In the genomic region with DNA sequence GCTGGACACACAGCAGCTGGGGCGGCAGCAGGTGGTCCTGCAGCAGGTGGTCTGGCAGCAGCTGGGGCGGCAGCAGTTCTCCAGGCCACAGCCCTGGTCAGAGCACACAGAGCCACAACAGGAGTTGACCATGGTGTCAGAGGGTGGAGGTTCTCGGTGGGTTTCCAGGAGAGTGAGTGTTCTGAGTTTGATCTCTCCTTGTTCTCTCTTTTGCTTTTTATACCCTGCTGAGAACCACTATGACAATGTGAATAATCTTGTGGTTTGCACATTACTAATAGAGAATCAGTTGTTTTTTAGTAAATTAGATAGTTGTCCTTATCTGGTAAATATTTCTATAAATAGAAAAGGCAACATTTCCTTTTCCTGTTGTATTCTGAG, we compare ENCODE assay signal across 16 cellular contexts. TPM values are rescaled to one million over a fixed set of nuclear protein-coding genes. Genes with fewer than 3 reads are reported as not detected.
DNase-seq lines count a peak whose midpoint lies in the region; ATAC-seq and TF ChIP-seq lines count a peak whose summit lies in the region.
"Not testable (repeated sequence)": the region's sequence is repeated elsewhere in the genome, so short reads cannot be mapped to it uniquely, and the experiment has no call there.
"Had no signal": no experiment of that assay in that cellular context is flagged by ENCODE, and none has a peak within 500 bp of the region (broad histone marks: within the 10 kb centered on the region; RNA-seq: fewer than 3 reads in every experiment).

TSS of gene KRTAP4-12 (minus strand) at position 192 of the 381 bp plus-strand sequence. CDS start at position 132, 60 bp downstream.

- H3K23ac ChIP-seq in IMR-90 (ENCODE audit: low read depth, low read length) = not testable (repeated sequence)

- TF ChIP-seq POLR2A in IMR-90 (IDR thresholded peaks at IDR 0.05; ENCODE audit: low read depth, low read length) = not testable (repeated sequence)

- H2AK5ac ChIP-seq in IMR-90 (ENCODE audit: low read depth, low read length) = not testable (repeated sequence)

- H3K4me1 ChIP-seq in BLaER1 treated with 17β-estradiol and CSF1 and Interleukin-3, amounts not matched to agents 10 nM and 100 nM = peaks cover 24 to 42% (median 36%) of the 10 kb centered on the region in 10 experiments
- H3K4me1 ChIP-seq in DOHH2 (ENCODE audit: control insufficient read depth, low read length) = peaks cover 54% of the 10 kb centered on the region
- H3K4me1 ChIP-seq in IMR-90 (ENCODE audit: control insufficient read depth, insufficient read depth, low read length) = not testable (repeated sequence)
- peaks cover 26 to 43% of the 10 kb centered on the region in 2 donors for H3K4me1 ChIP-seq in naive thymus-derived CD4-positive, alpha-beta T cell (ENCODE audit: control insufficient read depth in 2 of 2, insufficient read depth in 2 of 2, low read length in 2 of 2)

- peaks cover 14% of the 10 kb centered on the region for H3F3A ChIP-seq in DOHH2 (ENCODE audit: control insufficient read depth, insufficient read depth)

- not testable (repeated sequence) for H3K27me3 ChIP-seq in BLaER1 treated with 17β-estradiol and CSF1 and Interleukin-3, amounts not matched to agents 10 nM and 100 nM; DOHH2 (ENCODE audit: control insufficient read depth, low read length); IMR-90 (ENCODE audit: control insufficient read depth, insufficient read depth, low read length); naive thymus-derived CD4-positive, alpha-beta T cell (ENCODE audit: control insufficient read depth in 2 of 2, insufficient read depth in 2 of 2, low read length in 2 of 2)

- not testable (repeated sequence) for H3K9me1 ChIP-seq in IMR-90 (ENCODE audit: insufficient read depth, low read length)

- DNase-seq in IMR-90; WTC11 (ENCODE audit: low spot score); central memory CD8-positive, alpha-beta T cell (ENCODE audit: low spot score in 2 of 2); naive thymus-derived CD4-positive, alpha-beta T cell: not testable (repeated sequence)

- ATAC-seq in IMR-90 (ENCODE audit: low read depth); WTC11; central memory CD8-positive, alpha-beta T cell (replicated peaks; ENCODE audit: extremely low read depth, poor library complexity, severe bottlenecking); naive thymus-derived CD4-positive, alpha-beta T cell: not testable (repeated sequence)

- WGBS in IMR-90 (ENCODE audit: extremely low coverage in 2 of 2, insufficient read length in 1 of 2), 2 experiments = 80% methylated on average over 1 of the region's 3 CpGs; no CpG with 5 or more reads in 1 of the 2 experiments

- H3K27me3 Mint-ChIP-seq in WTC11 (ENCODE audit: low read depth); activated naive CD4-positive, alpha-beta T cell treated with anti-CD3 and anti-CD28 coated beads, Interleukin-2, amount 50 U/mL, for 24 hours; central memory CD8-positive, alpha-beta T cell: not testable (repeated sequence)
- peaks cover 0 to 11% (median 0%) of the 10 kb centered on the region in 5 donors for H3K27me3 Mint-ChIP-seq in naive thymus-derived CD4-positive, alpha-beta T cell

- H3K9me3 ChIP-seq in BLaER1 treated with 17β-estradiol and CSF1 and Interleukin-3, amounts not matched to agents 10 nM and 100 nM (replicated peaks in 1 of 11) = peaks cover 7 to 44% (median 32%) of the 10 kb centered on the region in 11 experiments
- peaks cover 27% of the 10 kb centered on the region for H3K9me3 ChIP-seq in DOHH2 (ENCODE audit: control insufficient read depth, insufficient read depth, low read length)
- H3K9me3 ChIP-seq in IMR-90 (ENCODE audit: control insufficient read depth, insufficient read depth, low read length); naive thymus-derived CD4-positive, alpha-beta T cell (ENCODE audit: control insufficient read depth in 2 of 3, low read length in 3 of 3): not testable (repeated sequence)

- peak within 1 kb of the TSS; percentile 49 for H2BK5ac ChIP-seq in IMR-90 (ENCODE audit: low read depth, low read length, poor library complexity, severe bottlenecking)

- H3K9me3 Mint-ChIP-seq in WTC11 = peaks cover 29% of the 10 kb centered on the region
- H3K9me3 Mint-ChIP-seq in activated naive CD4-positive, alpha-beta T cell treated with anti-CD3 and anti-CD28 coated beads, Interleukin-2, amount 50 U/mL, for 24 hours; central memory CD8-positive, alpha-beta T cell: not testable (repeated sequence)
- H3K9me3 Mint-ChIP-seq in naive thymus-derived CD4-positive, alpha-beta T cell = peaks cover 0 to 24% (median 2%) of the 10 kb centered on the region in 11 donors

- CTCF ChIA-PET in IMR-90 (lab: Yijun Ruan, JAX); WTC11 (lab: Charles Lee); naive thymus-derived CD4-positive, alpha-beta T cell (lab: Charles Lee): not testable (repeated sequence)

- H3K56ac ChIP-seq in IMR-90 (ENCODE audit: extremely low read depth, insufficient read depth, low read length) = peak within 1 kb of the TSS; percentile 38; the same call in 1 of the 2 replicates

- H4K8ac ChIP-seq in IMR-90 (ENCODE audit: low read depth in 2 of 2, low read length in 2 of 2) = peak within 1 kb of the TSS; percentile 16 to 40; a peak in 2 of 4 replicates

- dilution Hi-C loops in IMR-90 (cut with HindIII; ENCODE audit: low sequenced_read_pairs, unreplicated experiment) = not testable (repeated sequence)

- H2BK20ac ChIP-seq in IMR-90 (ENCODE audit: low read depth, low read length) = peak within 1 kb of the TSS; percentile 42; the same call in 1 of the 2 replicates

- H2AFZ ChIP-seq in IMR-90 (replicated peaks; ENCODE audit: low read length, poor library complexity) = not testable (repeated sequence)

- H3K4ac ChIP-seq in IMR-90 (ENCODE audit: low read depth, low read length) = peak within 1 kb of the TSS; percentile 5; the same call in 1 of the 2 replicates

- peak within 1 kb of the TSS in 1 of 11 experiments; percentile 1; a peak in 2 of 22 replicates for H3K27ac ChIP-seq in BLaER1 treated with 17β-estradiol and CSF1 and Interleukin-3, amounts not matched to agents 10 nM and 100 nM
- not testable (repeated sequence) for H3K27ac ChIP-seq in DOHH2 (ENCODE audit: low read depth, low read length); IMR-90 (ENCODE audit: insufficient read depth, low read length); naive thymus-derived CD4-positive, alpha-beta T cell (ENCODE audit: low read depth, low read length)

- H4K91ac ChIP-seq in IMR-90 (ENCODE audit: insufficient read depth, low read depth, low read length) = peak within 1 kb of the TSS; percentile 8; the same call in 1 of the 2 replicates

- H2BK120ac ChIP-seq in IMR-90 (ENCODE audit: low read depth, low read length) = peak within 1 kb of the TSS; percentile 14

- H3K4me3 Mint-ChIP-seq in WTC11 = not testable (repeated sequence)
- peak within 1 kb of the TSS; percentile 72 for H3K4me3 Mint-ChIP-seq in activated naive CD4-positive, alpha-beta T cell treated with anti-CD3 and anti-CD28 coated beads, Interleukin-2, amount 50 U/mL, for 24 hours
- peak within 1 kb of the TSS; percentile 57 for H3K4me3 Mint-ChIP-seq in central memory CD8-positive, alpha-beta T cell
- peak within 1 kb of the TSS in 8 of 10 donors; percentile 73 to 97 (median 87) for H3K4me3 Mint-ChIP-seq in naive thymus-derived CD4-positive, alpha-beta T cell

- not testable (repeated sequence) for H3K79me1 ChIP-seq in IMR-90 (ENCODE audit: low read depth in 1 of 2, low read length in 2 of 2)

- H3K9me2 ChIP-seq in DOHH2 (replicated peaks; ENCODE audit: control insufficient read depth, low read length) = not testable (repeated sequence)

- in situ Hi-C loops in IMR-90 (cut with MboI; ENCODE audit: low sequenced_read_pairs) = not testable (repeated sequence)

- H3K18ac ChIP-seq in IMR-90 (ENCODE audit: low read depth, low read length) = peak within 1 kb of the TSS; percentile 52; the same call in 1 of the 2 replicates

- H4K5ac ChIP-seq in IMR-90 (ENCODE audit: low read depth, low read length) = not testable (repeated sequence)

- H3K4me1 Mint-ChIP-seq in WTC11 = peaks cover 10% of the 10 kb centered on the region
- peaks cover 62% of the 10 kb centered on the region for H3K4me1 Mint-ChIP-seq in activated naive CD4-positive, alpha-beta T cell treated with anti-CD3 and anti-CD28 coated beads, Interleukin-2, amount 50 U/mL, for 24 hours
- H3K4me1 Mint-ChIP-seq in central memory CD8-positive, alpha-beta T cell = peaks cover 60% of the 10 kb centered on the region
- H3K4me1 Mint-ChIP-seq in naive thymus-derived CD4-positive, alpha-beta T cell = peaks cover 4 to 89% (median 72%) of the 10 kb centered on the region in 7 donors

- H3K36me3 Mint-ChIP-seq in WTC11; activated naive CD4-positive, alpha-beta T cell treated with anti-CD3 and anti-CD28 coated beads, Interleukin-2, amount 50 U/mL, for 24 hours; central memory CD8-positive, alpha-beta T cell (ENCODE audit: insufficient read depth); naive thymus-derived CD4-positive, alpha-beta T cell: not testable (repeated sequence)

- peak within 1 kb of the TSS; percentile 31; the same call in 1 of the 3 replicates for H2BK15ac ChIP-seq in IMR-90 (ENCODE audit: low read depth, low read length)

- TF ChIP-seq CTCF in DOHH2 (IDR thresholded peaks at IDR 0.05; ENCODE audit: low read depth, low read length, poor library complexity, severe bottlenecking); IMR-90 (conservative IDR thresholded peaks at IDR 0.05; ENCODE audit: low read depth, low read length); WTC11 (IDR thresholded peaks at IDR 0.05): not testable (repeated sequence)

- POLR2A ChIA-PET in IMR-90 (lab: Charles Lee; ENCODE audit: unreplicated experiment); WTC11 (lab: Charles Lee): not testable (repeated sequence)
- POLR2A ChIA-PET in naive thymus-derived CD4-positive, alpha-beta T cell (lab: Charles Lee) = interaction anchor here (0.9 to 1.9 kb wide), 3 partner anchors 15 to 198 kb away, joined by 3 to 8 read pairs (median 4); partner anchors contain the start of gene KRTAP16-1

- not testable (repeated sequence) for TF ChIP-seq RAD21 in IMR-90 (IDR thresholded peaks at IDR 0.05; ENCODE audit: low read length)

- not testable (repeated sequence) for H3K79me2 ChIP-seq in DOHH2 (ENCODE audit: control insufficient read depth, low read length)

- not testable (repeated sequence) for H3K36me3 ChIP-seq in BLaER1 treated with 17β-estradiol and CSF1 and Interleukin-3, amounts not matched to agents 10 nM and 100 nM; IMR-90 (ENCODE audit: control insufficient read depth, insufficient read depth, low read length); naive thymus-derived CD4-positive, alpha-beta T cell (ENCODE audit: control insufficient read depth in 2 of 3, insufficient read depth in 3 of 3, low read length in 3 of 3)
- H3K36me3 ChIP-seq in DOHH2 (ENCODE audit: control insufficient read depth, low read length) = peaks cover 11% of the 10 kb centered on the region; the same call in 1 of the 2 replicates

- peak within 1 kb of the TSS; percentile 12 to 60 (median 35); a peak in 16 of 22 replicates for H3K4me2 ChIP-seq in BLaER1 treated with 17β-estradiol and CSF1 and Interleukin-3, amounts not matched to agents 10 nM and 100 nM
- H3K4me2 ChIP-seq in DOHH2 (ENCODE audit: low read length); IMR-90 (ENCODE audit: low read depth, low read length): not testable (repeated sequence)

- not testable (repeated sequence) for H2AK9ac ChIP-seq in IMR-90 (replicated peaks; ENCODE audit: low read depth, low read length, poor library complexity)

- 0 out of 2 replicates have a peak within 1 kb of the TSS, but pooled peaks have one; percentile 32 for H3K14ac ChIP-seq in IMR-90 (replicated peaks; ENCODE audit: low read depth, low read length)

- not testable (repeated sequence) for H3K9ac ChIP-seq in BLaER1 treated with 17β-estradiol and CSF1 and Interleukin-3, amounts not matched to agents 10 nM and 100 nM; IMR-90 (ENCODE audit: low read depth, low read length)

- H4K20me1 ChIP-seq in BLaER1 treated with 17β-estradiol and CSF1 and Interleukin-3, amounts not matched to agents 10 nM and 100 nM; DOHH2 (ENCODE audit: control insufficient read depth, insufficient read depth, low read depth, low read length); IMR-90 (ENCODE audit: insufficient read depth, low read length): not testable (repeated sequence)

- H3K27ac Mint-ChIP-seq in WTC11 = 0 out of 2 replicates have a peak within 1 kb of the TSS, but pooled peaks have one; percentile 15
- peak within 1 kb of the TSS; percentile 86 for H3K27ac Mint-ChIP-seq in activated naive CD4-positive, alpha-beta T cell treated with anti-CD3 and anti-CD28 coated beads, Interleukin-2, amount 50 U/mL, for 24 hours
- H3K27ac Mint-ChIP-seq in central memory CD8-positive, alpha-beta T cell (ENCODE audit: low read depth) = not testable (repeated sequence)
- peak within 1 kb of the TSS in 7 of 9 donors; percentile 59 to 93 (median 85) for H3K27ac Mint-ChIP-seq in naive thymus-derived CD4-positive, alpha-beta T cell

- H3K4me3 ChIP-seq in BLaER1 treated with 17β-estradiol and CSF1 and Interleukin-3, amounts not matched to agents 10 nM and 100 nM = 0 out of 20 replicates have a peak within 1 kb of the TSS, but pooled peaks of 1 of the 10 experiments have one; percentile 4
- H3K4me3 ChIP-seq in DOHH2 (ENCODE audit: low read length) = 0 out of 2 replicates have a peak within 1 kb of the TSS, but pooled peaks have one; percentile 2
- not testable (repeated sequence) for H3K4me3 ChIP-seq in IMR-90 (ENCODE audit: insufficient read depth, low read depth, low read length); naive thymus-derived CD4-positive, alpha-beta T cell (ENCODE audit: low read length)

- BruUV-seq in IMR-90 (replicated peaks; lab: Mats Ljungman, UMichigan) = not testable (repeated sequence)

- intact Hi-C loops in IMR-90 (cut with micrococcal nuclease) = not testable (repeated sequence)
- intact Hi-C loops in naive thymus-derived CD4-positive, alpha-beta T cell (cut with micrococcal nuclease) = loop anchor here in 1 of 2 donors (5.0 kb wide), 1 partner anchor 543 kb away; no protein-coding TSS in a partner anchor

RNA-seq across cellular contexts. Expression of gene KRTAP4-12, which starts in this region (rescaled TPM):
- total RNA-seq in IMR-90 (2012; rRNA removed) (0.18 TPM in 1 of 2 replicates, not detected in the other), WTC11 (2021) (not detected in 3 replicates)
- polyA plus RNA-seq in IMR-90 (2012; rRNA removed) = 1.0 and 1.1 TPM in 2 replicates
- 0.84 and 1.4 TPM in 2 replicates for polyA plus RNA-seq in IMR-90 (2012; cell fraction: cytosol; rRNA removed)
- polyA plus RNA-seq in IMR-90 (2012; cell fraction: nucleus; rRNA removed; ENCODE audit: low replicate concordance) = 0.79 and 1.8 TPM in 2 replicates
- total RNA-seq in naive thymus-derived CD4-positive, alpha-beta T cell = not detected
- not detected for polyA plus RNA-seq in naive thymus-derived CD4-positive, alpha-beta T cell
- total RNA-seq: Caco-2, GM23338, NCI-H460, PC-9, Right ventricle myocardium inferior, RPMI7951, SJSA1 had no signal
- polyA plus RNA-seq: A549, CD14-positive monocyte, GM23338 had no signal
